1 cellular context compared by ENCODE assay signal in genomic region chr5:112707187-112708179, GRCh38.
TF ChIP-seq lines count a peak whose summit lies in the region.

No MANE protein-coding gene starts in this region.

TF ChIP-seq in K562, 482 proteins besides CTCF, POLR2A, EP300 and RAD21 (continued from another document and continues in another):
- TF ChIP-seq PREB (CRISPR knock-in tag; IDR thresholded peaks at IDR 0.05) (no peak), GTF2B (IDR thresholded peaks at IDR 0.05; ENCODE audit: extremely low read depth, insufficient read length) (no peak), ZKSCAN8 (CRISPR knock-in tag; IDR thresholded peaks at IDR 0.05) (no peak), KAT2B (IDR thresholded peaks at IDR 0.05; ENCODE audit: low read depth, low read length) (no peak), RNF219 (CRISPR knock-in tag; IDR thresholded peaks at IDR 0.05) (no peak), RHOXF2B (CRISPR knock-in tag; conservative IDR thresholded peaks at IDR 0.05) (no peak), TCF3 (CRISPR knock-in tag; IDR thresholded peaks at IDR 0.05) (peak; percentile 20; the same call in 1 of the 2 replicates), POLR2AphosphoS5 (IDR thresholded peaks at IDR 0.05; ENCODE audit: control insufficient read depth, insufficient read depth, low read depth, low read length) (peak; percentile 76), IRF2 (CRISPR knock-in tag; IDR thresholded peaks at IDR 0.05) (no peak), DDX20 (tag; IDR thresholded peaks at IDR 0.05; ENCODE audit: low read depth) (no peak), MTA3 (IDR thresholded peaks at IDR 0.05; ENCODE audit: borderline replicate concordance) (no peak), POU5F1 (IDR thresholded peaks at IDR 0.05; ENCODE audit: borderline replicate concordance, low read depth, low read length, partially characterized antibody) (peak; percentile 45), NCOR1 (IDR thresholded peaks at IDR 0.05) (no peak), CBFA2T3 (IDR thresholded peaks at IDR 0.05) (no peak), SUPT5H (IDR thresholded peaks at IDR 0.05) (peak; percentile 91), ZFP91 (CRISPR knock-in tag; IDR thresholded peaks at IDR 0.05) (0 out of 2 replicates have a peak, but pooled peaks have one; percentile 54), NELFE (IDR thresholded peaks at IDR 0.05; ENCODE audit: insufficient read depth, insufficient read length) (no peak), ETV1 (tag; conservative IDR thresholded peaks at IDR 0.05; ENCODE audit: low read depth) (peak; percentile 82), NR2C1 (IDR thresholded peaks at IDR 0.05) (no peak), NR2C1 (tag; IDR thresholded peaks at IDR 0.05) (no peak), ZNF551 (CRISPR knock-in tag; IDR thresholded peaks at IDR 0.05) (no peak), ZKSCAN3 (CRISPR knock-in tag; IDR thresholded peaks at IDR 0.05) (no peak), DMBX1 (CRISPR knock-in tag; IDR thresholded peaks at IDR 0.05; ENCODE audit: borderline replicate concordance) (peak; percentile 63), ETV6 (IDR thresholded peaks at IDR 0.05; ENCODE audit: borderline replicate concordance in 1 of 2, low read depth in 2 of 2, low read length in 1 of 2) (no peak), ETV6 (CRISPR knock-in tag; IDR thresholded peaks at IDR 0.05; ENCODE audit: borderline replicate concordance) (no peak), ILK (tag; IDR thresholded peaks at IDR 0.05; ENCODE audit: borderline replicate concordance, low read depth) (0 out of 2 replicates have a peak, but pooled peaks have one; percentile 35), ZEB2 (IDR thresholded peaks at IDR 0.05) (no peak), ZNF766 (CRISPR knock-in tag; conservative IDR thresholded peaks at IDR 0.05) (no peak), IRF9 (tag; IDR thresholded peaks at IDR 0.05) (no peak), ZNF124 (CRISPR knock-in tag; IDR thresholded peaks at IDR 0.05) (no peak), SMAD4 (CRISPR knock-in tag; conservative IDR thresholded peaks at IDR 0.05) (peak; percentile 58; the same call in 1 of the 2 replicates), DPF2 (IDR thresholded peaks at IDR 0.05) (no peak; the same call in 1 of the 2 replicates), UBTF (IDR thresholded peaks at IDR 0.05; ENCODE audit: borderline replicate concordance in 1 of 2, low read depth in 2 of 2, low read length in 2 of 2) (peak; percentile 52 to 62; a peak in 1 of 4 replicates), HDGF (IDR thresholded peaks at IDR 0.05) (no peak), ZBTB17 (CRISPR knock-in tag; IDR thresholded peaks at IDR 0.05) (peak; percentile 89), ZBTB7A (IDR thresholded peaks at IDR 0.05; ENCODE audit: borderline replicate concordance, control insufficient read depth, low read depth, low read length) (peak; percentile 30; the same call in 1 of the 2 replicates), L3MBTL2 (IDR thresholded peaks at IDR 0.05) (peak; percentile 72), SMARCE1 (IDR thresholded peaks at IDR 0.05) (no peak; the same call in 1 of the 2 replicates), MECOM (CRISPR knock-in tag; IDR thresholded peaks at IDR 0.05) (0 out of 2 replicates have a peak, but pooled peaks have one; percentile 22)
- TF ChIP-seq, protein P1, sequence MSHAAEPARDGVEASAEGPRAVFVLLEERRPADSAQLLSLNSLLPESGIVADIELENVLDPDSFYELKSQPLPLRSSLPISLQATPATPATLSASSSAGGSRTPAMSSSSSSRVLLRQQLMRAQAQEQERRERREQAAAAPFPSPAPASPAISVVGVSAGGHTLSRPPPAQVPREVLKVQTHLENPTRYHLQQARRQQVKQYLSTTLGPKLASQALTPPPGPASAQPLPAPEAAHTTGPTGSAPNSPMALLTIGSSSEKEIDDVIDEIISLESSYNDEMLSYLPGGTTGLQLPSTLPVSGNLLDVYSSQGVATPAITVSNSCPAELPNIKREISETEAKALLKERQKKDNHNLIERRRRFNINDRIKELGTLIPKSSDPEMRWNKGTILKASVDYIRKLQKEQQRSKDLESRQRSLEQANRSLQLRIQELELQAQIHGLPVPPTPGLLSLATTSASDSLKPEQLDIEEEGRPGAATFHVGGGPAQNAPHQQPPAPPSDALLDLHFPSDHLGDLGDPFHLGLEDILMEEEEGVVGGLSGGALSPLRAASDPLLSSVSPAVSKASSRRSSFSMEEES (CRISPR knock-in tag; IDR thresholded peaks at IDR 0.05), result no peak
- TF ChIP-seq, protein P2, sequence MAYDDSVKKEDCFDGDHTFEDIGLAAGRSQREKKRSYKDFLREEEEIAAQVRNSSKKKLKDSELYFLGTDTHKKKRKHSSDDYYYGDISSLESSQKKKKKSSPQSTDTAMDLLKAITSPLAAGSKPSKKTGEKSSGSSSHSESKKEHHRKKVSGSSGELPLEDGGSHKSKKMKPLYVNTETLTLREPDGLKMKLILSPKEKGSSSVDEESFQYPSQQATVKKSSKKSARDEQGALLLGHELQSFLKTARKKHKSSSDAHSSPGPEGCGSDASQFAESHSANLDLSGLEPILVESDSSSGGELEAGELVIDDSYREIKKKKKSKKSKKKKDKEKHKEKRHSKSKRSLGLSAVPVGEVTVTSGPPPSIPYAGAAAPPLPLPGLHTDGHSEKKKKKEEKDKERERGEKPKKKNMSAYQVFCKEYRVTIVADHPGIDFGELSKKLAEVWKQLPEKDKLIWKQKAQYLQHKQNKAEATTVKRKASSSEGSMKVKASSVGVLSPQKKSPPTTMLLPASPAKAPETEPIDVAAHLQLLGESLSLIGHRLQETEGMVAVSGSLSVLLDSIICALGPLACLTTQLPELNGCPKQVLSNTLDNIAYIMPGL (CRISPR knock-in tag; IDR thresholded peaks at IDR 0.05), result peak; percentile 84; the same call in 1 of the 2 replicates
- TF ChIP-seq, protein P3, sequence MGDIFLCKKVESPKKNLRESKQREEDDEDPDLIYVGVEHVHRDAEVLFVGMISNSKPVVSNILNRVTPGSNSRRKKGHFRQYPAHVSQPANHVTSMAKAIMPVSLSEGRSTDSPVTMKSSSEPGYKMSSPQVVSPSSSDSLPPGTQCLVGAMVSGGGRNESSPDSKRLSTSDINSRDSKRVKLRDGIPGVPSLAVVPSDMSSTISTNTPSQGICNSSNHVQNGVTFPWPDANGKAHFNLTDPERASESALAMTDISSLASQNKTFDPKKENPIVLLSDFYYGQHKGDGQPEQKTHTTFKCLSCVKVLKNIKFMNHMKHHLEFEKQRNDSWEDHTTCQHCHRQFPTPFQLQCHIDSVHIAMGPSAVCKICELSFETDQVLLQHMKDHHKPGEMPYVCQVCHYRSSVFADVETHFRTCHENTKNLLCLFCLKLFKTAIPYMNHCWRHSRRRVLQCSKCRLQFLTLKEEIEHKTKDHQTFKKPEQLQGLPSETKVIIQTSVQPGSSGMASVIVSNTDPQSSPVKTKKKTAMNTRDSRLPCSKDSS (IDR thresholded peaks at IDR 0.05; ENCODE audit: low read depth, partially characterized antibody), result no peak
- TF ChIP-seq, protein P4, sequence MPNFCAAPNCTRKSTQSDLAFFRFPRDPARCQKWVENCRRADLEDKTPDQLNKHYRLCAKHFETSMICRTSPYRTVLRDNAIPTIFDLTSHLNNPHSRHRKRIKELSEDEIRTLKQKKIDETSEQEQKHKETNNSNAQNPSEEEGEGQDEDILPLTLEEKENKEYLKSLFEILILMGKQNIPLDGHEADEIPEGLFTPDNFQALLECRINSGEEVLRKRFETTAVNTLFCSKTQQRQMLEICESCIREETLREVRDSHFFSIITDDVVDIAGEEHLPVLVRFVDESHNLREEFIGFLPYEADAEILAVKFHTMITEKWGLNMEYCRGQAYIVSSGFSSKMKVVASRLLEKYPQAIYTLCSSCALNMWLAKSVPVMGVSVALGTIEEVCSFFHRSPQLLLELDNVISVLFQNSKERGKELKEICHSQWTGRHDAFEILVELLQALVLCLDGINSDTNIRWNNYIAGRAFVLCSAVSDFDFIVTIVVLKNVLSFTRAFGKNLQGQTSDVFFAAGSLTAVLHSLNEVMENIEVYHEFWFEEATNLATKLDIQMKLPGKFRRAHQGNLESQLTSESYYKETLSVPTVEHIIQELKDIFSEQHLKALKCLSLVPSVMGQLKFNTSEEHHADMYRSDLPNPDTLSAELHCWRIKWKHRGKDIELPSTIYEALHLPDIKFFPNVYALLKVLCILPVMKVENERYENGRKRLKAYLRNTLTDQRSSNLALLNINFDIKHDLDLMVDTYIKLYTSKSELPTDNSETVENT (CRISPR knock-in tag; IDR thresholded peaks at IDR 0.05), result peak; percentile 87; the same call in 1 of the 2 replicates
